In genomic region chr4:133968174-133968573, GRCh38 we compare ENCODE assay signal across 27 cellular contexts.
"Had no signal": no experiment of that assay in that cellular context is flagged by ENCODE, and none has a peak within 500 bp of the region (broad histone marks: within the 10 kb centered on the region; RNA-seq: fewer than 3 reads in every experiment).

No MANE protein-coding gene starts in this region.

- H3K27ac Mint-ChIP-seq: activated naive CD4-positive, alpha-beta T cell treated with anti-CD3 and anti-CD28 coated beads for 36 hours; activated naive CD8-positive, alpha-beta T cell treated with anti-CD3 and anti-CD28 coated beads for 36 hours; activated T-helper 1 cell treated with anti-CD3 and anti-CD28 coated beads, Interleukin-12 subunit alpha, Interleukin-12 subunit beta, Interleukin-2, Interleukin-4 antibody, amounts not matched to agents 30 ng/mL and 10 ng/mL and 1 ng/mL, durations not matched to agents 14 hours and 24 hours and 36 hours; mesothelial cell of epicardium; naive B cell; nephron progenitor cell; T-helper 2 cell treated with Interferon-gamma antibody and Interleukin-4, amounts not matched to agents 5 μg/mL and 100 μg/mL, for 36 hours had no signal

- H3K36me3 ChIP-seq: adrenal gland, ascending aorta, cardiac muscle cell, neutrophil, transverse colon had no signal

- H3K36me3 Mint-ChIP-seq: activated naive CD8-positive, alpha-beta T cell treated with anti-CD3 and anti-CD28 coated beads for 36 hours; brain; naive B cell had no signal

- H3K4me3 ChIP-seq: adrenal gland, ascending aorta, cardiac muscle cell, coronary artery, dorsolateral prefrontal cortex, testis, transverse colon had no signal

- H3K27me3 ChIP-seq: adrenal gland, ascending aorta, cardiac muscle cell, dorsolateral prefrontal cortex, neutrophil, testis, transverse colon had no signal

- H3K27me3 Mint-ChIP-seq: activated naive CD8-positive, alpha-beta T cell treated with anti-CD3 and anti-CD28 coated beads for 36 hours; naive B cell had no signal

- H3K4me1 Mint-ChIP-seq: activated naive CD8-positive, alpha-beta T cell treated with anti-CD3 and anti-CD28 coated beads for 36 hours; naive B cell had no signal

- H3K4me3 Mint-ChIP-seq: activated naive CD4-positive, alpha-beta T cell treated with anti-CD3 and anti-CD28 coated beads for 36 hours; activated naive CD8-positive, alpha-beta T cell treated with anti-CD3 and anti-CD28 coated beads for 36 hours; activated T-helper 1 cell treated with anti-CD3 and anti-CD28 coated beads, Interleukin-12 subunit alpha, Interleukin-12 subunit beta, Interleukin-2, Interleukin-4 antibody, amounts not matched to agents 30 ng/mL and 10 ng/mL and 1 ng/mL, durations not matched to agents 14 hours and 24 hours and 36 hours; brain; mesothelial cell of epicardium; naive B cell; nephron progenitor cell; T-helper 2 cell treated with Interferon-gamma antibody and Interleukin-4, amounts not matched to agents 5 μg/mL and 100 μg/mL, for 36 hours had no signal

- DNase-seq: activated CD4-positive, alpha-beta T cell treated with anti-CD3 and anti-CD28 coated beads for 4 hours; activated CD4-positive, alpha-beta T cell treated with anti-CD3 and anti-CD28 coated beads, Interleukin-2, amount 50 U/mL, for 48 hours; activated CD8-positive, alpha-beta memory T cell treated with anti-CD3 and anti-CD28 coated beads for 24 hours; activated effector memory CD4-positive, alpha-beta T cell treated with anti-CD3 and anti-CD28 coated beads, Interleukin-2, amount 50 U/mL, for 16 hours; activated naive CD4-positive, alpha-beta T cell treated with anti-CD3 and anti-CD28 coated beads for 36 hours; activated naive CD8-positive, alpha-beta T cell treated with anti-CD3 and anti-CD28 coated beads for 36 hours; activated T-cell treated with anti-CD3 and anti-CD28 coated beads, Interleukin-2, amount 50 U/mL, for 1 hour; adrenal gland; dorsolateral prefrontal cortex; effector memory CD4-positive, alpha-beta T cell; islet precursor cell; naive B cell; nephron progenitor cell; stimulated activated CD4-positive, alpha-beta T cell treated with anti-CD3 and anti-CD28 coated beads, Interleukin-15, amount 100 ng/mL, for 24 hours; stimulated activated CD4-positive, alpha-beta T cell treated with anti-CD3 and anti-CD28 coated beads, Interleukin-2, amount 100 ng/mL, for 24 hours; stimulated activated naive CD4-positive, alpha-beta T cell treated with Interleukin-2 at 50 U/mL for 16 hours; T-helper 1 cell; testis; transverse colon had no signal

- H3K27ac ChIP-seq: adrenal gland, ascending aorta, cardiac muscle cell, coronary artery, dorsolateral prefrontal cortex, neutrophil, testis, transverse colon had no signal

- H3K4me1 ChIP-seq: adrenal gland, ascending aorta, testis, transverse colon had no signal

- H3K9me3 ChIP-seq: adrenal gland, neutrophil, testis, transverse colon had no signal
